Comparison of ENCODE assay signal across 29 cellular contexts in the genomic region with DNA sequence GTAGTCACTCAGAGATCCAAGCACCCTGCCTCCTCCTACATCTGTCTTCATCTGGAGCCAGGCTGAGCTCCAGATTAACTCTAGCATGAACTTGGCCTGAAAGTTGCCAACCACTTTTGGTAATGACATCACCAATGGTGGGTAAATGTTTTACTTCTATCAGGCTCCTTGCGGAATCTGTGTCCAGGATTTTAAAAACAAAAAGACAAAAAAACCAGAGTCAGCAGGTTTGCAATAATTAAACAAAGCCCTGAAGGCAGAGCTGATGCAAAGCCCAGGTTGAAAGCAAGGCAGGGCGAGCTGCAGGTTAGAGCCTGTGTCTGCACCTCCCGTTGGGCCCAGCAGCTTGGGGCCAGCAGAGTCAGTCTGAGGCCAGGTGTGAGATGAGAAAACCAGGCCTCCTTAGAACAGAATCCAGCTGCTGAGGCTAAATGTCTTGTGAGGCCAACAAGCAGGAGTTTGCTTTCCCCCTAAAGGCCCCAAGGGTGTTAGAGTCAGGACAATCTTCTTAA. TPM values are rescaled to one million over a fixed set of nuclear protein-coding genes. Genes with fewer than 3 reads are reported as not detected.
"Had no signal": no experiment of that assay in that cellular context is flagged by ENCODE, and none has a peak within 500 bp of the region (broad histone marks: within the 10 kb centered on the region; RNA-seq: fewer than 3 reads in every experiment).

No MANE protein-coding gene starts in this region.

- H3K27ac ChIP-seq: breast epithelium, esophagus muscularis mucosa, heart right ventricle, uterus, VCaP had no signal

- H3K27ac Mint-ChIP-seq: activated naive CD4-positive, alpha-beta T cell treated with anti-CD3 and anti-CD28 coated beads, Interleukin-2, amount 50 U/mL, for 24 hours; activated T-cell treated with anti-CD3 and anti-CD28 coated beads, Interleukin-2, amount 50 U/mL, for 24 hours; activated T-helper 17 cell treated with anti-CD3 and anti-CD28 coated beads, Interleukin-2, amount 50 U/mL, for 72 hours; nephron; stimulated activated effector memory CD8-positive, alpha-beta T cell treated with anti-CD3 and anti-CD28 coated beads, Interleukin-12 subunit alpha, Interleukin-12 subunit beta, amount 100 ng/mL, for 72 hours; stimulated activated naive CD8-positive, alpha-beta T cell treated with anti-CD3 and anti-CD28 coated beads, Interleukin-15, amount 100 ng/mL, for 72 hours; T-helper 1 cell treated with Interleukin-12 subunit alpha and Interleukin-12 subunit beta and Interleukin-4 antibody, amounts not matched to agents 30 μg/mL and 1 μg/mL, for 36 hours; type B pancreatic cell had no signal

- H3K9me3 Mint-ChIP-seq: activated naive CD4-positive, alpha-beta T cell treated with anti-CD3 and anti-CD28 coated beads, Interleukin-2, amount 50 U/mL, for 24 hours; activated T-helper 17 cell treated with anti-CD3 and anti-CD28 coated beads, Interleukin-2, amount 50 U/mL, for 72 hours; central memory CD8-positive, alpha-beta T cell; nephron; stimulated activated effector memory CD8-positive, alpha-beta T cell treated with anti-CD3 and anti-CD28 coated beads, Interleukin-12 subunit alpha, Interleukin-12 subunit beta, amount 100 ng/mL, for 72 hours; stimulated activated naive CD8-positive, alpha-beta T cell treated with anti-CD3 and anti-CD28 coated beads, Interleukin-15, amount 100 ng/mL, for 72 hours; T-helper 1 cell treated with Interleukin-12 subunit alpha and Interleukin-12 subunit beta and Interleukin-4 antibody, amounts not matched to agents 30 μg/mL and 1 μg/mL, for 36 hours had no signal

- DNase-seq: activated CD4-positive, alpha-beta T cell treated with anti-CD3 and anti-CD28 coated beads for 4 hours; activated CD4-positive, alpha-beta T cell treated with anti-CD3 and anti-CD28 coated beads, Interleukin-2, amount 50 U/mL, for 48 hours; activated CD8-positive, alpha-beta memory T cell treated with anti-CD3 and anti-CD28 coated beads, Interleukin-2, amount 50 U/mL, for 48 hours; activated T-cell treated with anti-CD3 and anti-CD28 coated beads, Interleukin-2, amount 50 U/mL, for 24 hours; dermis blood vessel endothelial cell; effector CD4-positive, alpha-beta T cell; foreskin melanocyte; heart right ventricle; left ventricle myocardium superior; stimulated activated CD4-positive, alpha-beta T cell treated with anti-CD3 and anti-CD28 coated beads, Interleukin-4, amount 100 ng/mL, for 24 hours; stimulated activated naive CD8-positive, alpha-beta T cell treated with anti-CD3 and anti-CD28 coated beads, Interleukin-15, amount 100 ng/mL, for 72 hours; substantia nigra; SW 1271; T-helper 9 cell; uterus had no signal

- H3K9me3 ChIP-seq: breast epithelium, esophagus muscularis mucosa, heart right ventricle, uterus had no signal

- H3K4me1 Mint-ChIP-seq: activated naive CD4-positive, alpha-beta T cell treated with anti-CD3 and anti-CD28 coated beads, Interleukin-2, amount 50 U/mL, for 24 hours; activated T-helper 17 cell treated with anti-CD3 and anti-CD28 coated beads, Interleukin-2, amount 50 U/mL, for 72 hours; central memory CD8-positive, alpha-beta T cell; nephron; stimulated activated effector memory CD8-positive, alpha-beta T cell treated with anti-CD3 and anti-CD28 coated beads, Interleukin-12 subunit alpha, Interleukin-12 subunit beta, amount 100 ng/mL, for 72 hours; stimulated activated naive CD8-positive, alpha-beta T cell treated with anti-CD3 and anti-CD28 coated beads, Interleukin-15, amount 100 ng/mL, for 72 hours had no signal

- H3K4me1 ChIP-seq: breast epithelium, esophagus muscularis mucosa, heart right ventricle, uterus had no signal

- H3K4me3 ChIP-seq: breast epithelium, esophagus muscularis mucosa, heart right ventricle, skin epidermis, uterus had no signal

- ATAC-seq: activated T-helper 17 cell treated with anti-CD3 and anti-CD28 coated beads, Interleukin-2, amount 50 U/mL, for 72 hours; heart right ventricle; left ventricle myocardium superior; sciatic nerve; stimulated activated naive CD8-positive, alpha-beta T cell treated with anti-CD3 and anti-CD28 coated beads, Interleukin-15, amount 100 ng/mL, for 72 hours had no signal

- H3K27me3 ChIP-seq: breast epithelium, uterus had no signal

- H3K36me3 ChIP-seq: breast epithelium, esophagus muscularis mucosa, heart right ventricle, uterus had no signal

- H3K4me3 Mint-ChIP-seq: activated naive CD4-positive, alpha-beta T cell treated with anti-CD3 and anti-CD28 coated beads, Interleukin-2, amount 50 U/mL, for 24 hours; activated T-cell treated with anti-CD3 and anti-CD28 coated beads, Interleukin-2, amount 50 U/mL, for 24 hours; activated T-helper 17 cell treated with anti-CD3 and anti-CD28 coated beads, Interleukin-2, amount 50 U/mL, for 72 hours; central memory CD8-positive, alpha-beta T cell; nephron; stimulated activated effector memory CD8-positive, alpha-beta T cell treated with anti-CD3 and anti-CD28 coated beads, Interleukin-12 subunit alpha, Interleukin-12 subunit beta, amount 100 ng/mL, for 72 hours; stimulated activated naive CD8-positive, alpha-beta T cell treated with anti-CD3 and anti-CD28 coated beads, Interleukin-15, amount 100 ng/mL, for 72 hours; T-helper 1 cell treated with Interleukin-12 subunit alpha and Interleukin-12 subunit beta and Interleukin-4 antibody, amounts not matched to agents 30 μg/mL and 1 μg/mL, for 36 hours; type B pancreatic cell had no signal

- H3K36me3 Mint-ChIP-seq: activated naive CD4-positive, alpha-beta T cell treated with anti-CD3 and anti-CD28 coated beads, Interleukin-2, amount 50 U/mL, for 24 hours; stimulated activated effector memory CD8-positive, alpha-beta T cell treated with anti-CD3 and anti-CD28 coated beads, Interleukin-12 subunit alpha, Interleukin-12 subunit beta, amount 100 ng/mL, for 72 hours; type B pancreatic cell had no signal

RNA-seq across cellular contexts. Expression of a gene that starts 29.1 kb away (rescaled TPM):
- total RNA-seq: activated T-helper 17 cell treated with anti-CD3 and anti-CD28 coated beads, Interleukin-2, amount 50 U/mL, for 72 hours; dermis blood vessel endothelial cell; glomerular endothelial cell; left ventricle myocardium superior; lung microvascular endothelial cell had no signal
